9 cellular contexts compared by ENCODE assay signal in the genomic region with DNA sequence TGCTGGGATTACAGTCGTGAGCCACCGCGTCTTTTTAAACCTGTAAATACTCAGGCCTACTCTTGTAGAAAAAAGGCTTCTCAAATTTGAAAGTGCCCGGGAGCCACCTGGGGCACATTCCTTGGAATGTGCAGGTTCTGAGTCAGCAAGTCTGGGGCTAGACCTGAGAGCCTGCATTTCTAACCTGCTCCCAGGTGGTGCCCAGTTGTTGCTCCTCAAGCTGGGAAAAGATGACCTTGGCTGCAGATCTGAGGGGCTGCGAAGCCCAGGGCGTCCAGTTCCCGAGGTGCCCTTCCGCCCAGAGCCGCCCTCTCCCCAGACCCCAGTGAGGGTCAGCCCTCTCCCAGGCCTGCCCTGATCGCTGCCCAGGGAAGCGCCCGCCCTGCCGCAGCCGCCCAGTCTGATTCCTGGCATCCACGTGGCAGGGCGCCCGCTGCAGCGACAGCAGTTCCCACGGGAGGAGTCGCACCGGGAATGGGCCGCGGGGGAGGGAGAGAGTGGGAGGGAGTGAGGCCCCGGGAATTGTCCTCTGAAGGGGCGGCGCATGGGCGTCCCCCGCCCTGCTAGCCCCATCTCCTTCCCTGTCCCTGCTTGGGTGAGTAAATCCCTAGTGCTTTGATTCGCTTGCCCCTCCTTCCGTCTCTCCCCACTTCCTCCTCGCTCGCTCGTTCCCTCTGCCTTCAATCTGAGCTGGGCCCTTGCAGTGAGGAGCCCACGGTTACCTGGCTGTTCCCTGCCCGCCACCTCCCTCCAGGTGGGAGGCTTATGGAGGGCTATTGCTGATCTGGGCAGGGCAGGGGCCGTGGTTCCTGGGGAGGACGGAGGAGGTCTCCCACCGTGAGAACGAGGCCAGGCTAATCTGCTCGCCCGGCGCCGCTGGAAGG. TPM values are rescaled to one million over a fixed set of nuclear protein-coding genes. Genes with fewer than 3 reads are reported as not detected.
DNase-seq lines count a peak whose midpoint lies in the region; ATAC-seq and TF ChIP-seq lines count a peak whose summit lies in the region.
"Had no signal": no experiment of that assay in that cellular context is flagged by ENCODE, and none has a peak within 500 bp of the region (broad histone marks: within the 10 kb centered on the region; RNA-seq: fewer than 3 reads in every experiment).

No MANE protein-coding gene starts in this region.

- H4K91ac ChIP-seq in IMR-90 (ENCODE audit: insufficient read depth, low read depth, low read length), result peak overlapping the region; percentile 53

- H4K8ac ChIP-seq in IMR-90 (ENCODE audit: low read depth in 2 of 2, low read length in 2 of 2), result peak overlapping the region; percentile 69 to 96

- 22% methylated on average over 13 of the region's 43 CpGs; no CpG with 5 or more reads in 1 of the 2 experiments for WGBS in IMR-90 (ENCODE audit: extremely low coverage in 2 of 2, insufficient read length in 1 of 2), 2 experiments

- H2AK9ac ChIP-seq in IMR-90 (replicated peaks; ENCODE audit: low read depth, low read length, poor library complexity), result peak overlapping the region; percentile 70

- H3K36me3 ChIP-seq in ACC112 (ENCODE audit: insufficient read depth, low read length), result no peaks in the 10 kb centered on the region
- H3K36me3 ChIP-seq in IMR-90 (ENCODE audit: control insufficient read depth, insufficient read depth, low read length), result no peaks in the 10 kb centered on the region
- H3K36me3 ChIP-seq in colonic mucosa, result no peaks in the 10 kb centered on the region
- H3K36me3 ChIP-seq in tibial artery, result no peaks in the 10 kb centered on the region

- peak overlapping the region; percentile 87 for H3K4ac ChIP-seq in IMR-90 (ENCODE audit: low read depth, low read length)

- POLR2A ChIA-PET in IMR-90 (lab: Charles Lee; ENCODE audit: unreplicated experiment), result no interaction called here

- in situ Hi-C loops in IMR-90 (cut with MboI; ENCODE audit: low sequenced_read_pairs), result no loop called here

- H3K14ac ChIP-seq in IMR-90 (replicated peaks; ENCODE audit: low read depth, low read length), result peak overlapping the region; percentile 79

- H3K79me2 ChIP-seq in ACC112 (ENCODE audit: control insufficient read depth, insufficient read depth, low read length, unreplicated experiment), result no peaks in the 10 kb centered on the region

- no TSS peak for BruUV-seq in IMR-90 (replicated peaks; lab: Mats Ljungman, UMichigan)

- TF ChIP-seq POLR2A in IMR-90 (IDR thresholded peaks at IDR 0.05; ENCODE audit: low read depth, low read length), result no peak

- no peak for TF ChIP-seq RAD21 in IMR-90 (IDR thresholded peaks at IDR 0.05; ENCODE audit: low read length)

- peak overlapping the region; percentile 15; the same call in 1 of the 3 replicates for H2BK15ac ChIP-seq in IMR-90 (ENCODE audit: low read depth, low read length)

- H3K27ac ChIP-seq in ACC112 (ENCODE audit: low read depth, low read length), result no peak overlapping the region
- H3K27ac ChIP-seq in IMR-90 (ENCODE audit: insufficient read depth, low read length), result peak overlapping the region; percentile 2; the same call in 1 of the 2 replicates
- H3K27ac ChIP-seq in colonic mucosa, result peak overlapping the region; percentile 62
- peak overlapping the region; percentile 85 to 86 for H3K27ac ChIP-seq in tibial artery

- H3K4me1 ChIP-seq in ACC112 (ENCODE audit: control insufficient read depth, insufficient read depth, low read length, unreplicated experiment) (peaks cover 10% of the 10 kb centered on the region), IMR-90 (ENCODE audit: control insufficient read depth, insufficient read depth, low read length) (peaks cover 12% of the 10 kb centered on the region), colonic mucosa (peaks cover 4% of the 10 kb centered on the region), tibial artery (peaks cover 0 to 36% (median 30%) of the 10 kb centered on the region in 4 donors)

- H3K4me3 ChIP-seq in ACC112 (ENCODE audit: low read depth, low read length) (peak overlapping the region; percentile 65), IMR-90 (ENCODE audit: insufficient read depth, low read depth, low read length) (no peak overlapping the region), colonic mucosa (peak overlapping the region; percentile 8), tibial artery (peak overlapping the region; percentile 36 to 52)

- peak overlapping the region; percentile 43 for H2BK120ac ChIP-seq in IMR-90 (ENCODE audit: low read depth, low read length)

- no peaks in the 10 kb centered on the region for H4K20me1 ChIP-seq in IMR-90 (ENCODE audit: insufficient read depth, low read length)

- peak overlapping the region; percentile 76 for H4K5ac ChIP-seq in IMR-90 (ENCODE audit: low read depth, low read length)

- peak overlapping the region; percentile 61 for H3K4me2 ChIP-seq in IMR-90 (ENCODE audit: low read depth, low read length)

- H3K9me1 ChIP-seq in IMR-90 (ENCODE audit: insufficient read depth, low read length), result peaks cover 3% of the 10 kb centered on the region; the same call in 1 of the 2 replicates

- CTCF ChIA-PET in IMR-90 (lab: Yijun Ruan, JAX), result interaction anchor here (5.0 kb wide), 1 partner anchor 13 kb away, joined by 17 read pairs; no protein-coding TSS in a partner anchor

- H2AFZ ChIP-seq in ACC112 (ENCODE audit: low read length, unreplicated experiment) (peak overlapping the region; percentile 45), IMR-90 (replicated peaks; ENCODE audit: low read length, poor library complexity) (peak overlapping the region; percentile 94)

- H3K9ac ChIP-seq in IMR-90 (ENCODE audit: low read depth, low read length), result peak overlapping the region; percentile 30; the same call in 1 of the 2 replicates
- peak overlapping the region; percentile 61 to 79 for H3K9ac ChIP-seq in colonic mucosa (ENCODE audit: low read depth in 2 of 2, low read length in 2 of 2)

- no peaks in the 10 kb centered on the region for H3K79me1 ChIP-seq in IMR-90 (ENCODE audit: low read depth in 1 of 2, low read length in 2 of 2)

- peak overlapping the region; percentile 17 for H3K56ac ChIP-seq in IMR-90 (ENCODE audit: extremely low read depth, insufficient read depth, low read length)

- H3K18ac ChIP-seq in IMR-90 (ENCODE audit: low read depth, low read length), result peak overlapping the region; percentile 28; the same call in 1 of the 2 replicates

- ATAC-seq in IMR-90 (ENCODE audit: low read depth) (peak; percentile 91), HG02798 (IDR thresholded peaks at IDR 0.05; ENCODE audit: poor library complexity, unreplicated experiment) (no peak)

- TF ChIP-seq CTCF in IMR-90 (conservative IDR thresholded peaks at IDR 0.05; ENCODE audit: low read depth, low read length), result no peak
- TF ChIP-seq CTCF in colonic mucosa (IDR thresholded peaks at IDR 0.05), result no peak
- TF ChIP-seq CTCF in tibial artery (IDR thresholded peaks at IDR 0.05), result no peak

- H3K27me3 ChIP-seq in ACC112 (ENCODE audit: insufficient read depth, low read length) (no peaks in the 10 kb centered on the region), IMR-90 (ENCODE audit: control insufficient read depth, insufficient read depth, low read length) (no peaks in the 10 kb centered on the region), colonic mucosa (no peaks in the 10 kb centered on the region), tibial artery (no peaks in the 10 kb centered on the region)

- H3K23ac ChIP-seq in IMR-90 (ENCODE audit: low read depth, low read length), result peak overlapping the region; percentile 95; the same call in 1 of the 2 replicates

- H3K9me3 ChIP-seq in IMR-90 (ENCODE audit: control insufficient read depth, insufficient read depth, low read length) (no peaks in the 10 kb centered on the region), colonic mucosa (no peaks in the 10 kb centered on the region), tibial artery (no peaks in the 10 kb centered on the region)

- peak overlapping the region; percentile 62 for H2BK20ac ChIP-seq in IMR-90 (ENCODE audit: low read depth, low read length)

- intact Hi-C loops in IMR-90 (cut with micrococcal nuclease), result no loop called here
- intact Hi-C loops in colonic mucosa (cut with DNase I), result no loop called here
- intact Hi-C loops in tibial artery (cut with DNase I; ENCODE audit: low total_unique reads), result loop anchor here (5.0 kb wide), 1 partner anchor 34 kb away; no protein-coding TSS in a partner anchor

- peak overlapping the region; percentile 16 for H2BK5ac ChIP-seq in IMR-90 (ENCODE audit: low read depth, low read length, poor library complexity, severe bottlenecking)

- dilution Hi-C loops in IMR-90 (cut with HindIII; ENCODE audit: low sequenced_read_pairs, unreplicated experiment), result no loop called here

- peak overlapping the region; percentile 77 for H2AK5ac ChIP-seq in IMR-90 (ENCODE audit: low read depth, low read length)

- DNase-seq in IMR-90 (peak; percentile 67), colonic mucosa (peak; percentile 89), left kidney (ENCODE audit: low read depth, low spot score) (peak; percentile 93), tibial artery (peak; percentile 76 to 95), AML-193 (lab: John Stamatoyannopoulos, UW) (no peak), mesenteric fat pad (ENCODE audit: low spot score) (no peak)

TF ChIP-seq in IMR-90, 13 proteins besides CTCF, POLR2A, EP300 and RAD21:
- TF ChIP-seq CEBPB (IDR thresholded peaks at IDR 0.05; ENCODE audit: low read depth, low read length), result no peak
- peak; percentile 46; the same call in 1 of the 2 replicates for TF ChIP-seq MXI1 (IDR thresholded peaks at IDR 0.05; ENCODE audit: borderline replicate concordance, low read depth, low read length)
- peak; percentile 75; the same call in 1 of the 2 replicates for TF ChIP-seq MAZ (IDR thresholded peaks at IDR 0.05; ENCODE audit: borderline replicate concordance, low read depth, low read length)

RNA-seq across cellular contexts. Expression of gene TENT5B, which starts 18.8 kb away (rescaled TPM):
- total RNA-seq in IMR-90 (2012; rRNA removed), result 11.1 and 11.7 TPM in 2 replicates
- polyA plus RNA-seq in IMR-90 (2012; rRNA removed), result 7.3 and 8.2 TPM in 2 replicates
- 7.3 and 9.8 TPM in 2 replicates for polyA plus RNA-seq in IMR-90 (2012; cell fraction: cytosol; rRNA removed)
- 1.8 and 6.6 TPM in 2 replicates for polyA plus RNA-seq in IMR-90 (2012; cell fraction: nucleus; rRNA removed; ENCODE audit: low replicate concordance)
- total RNA-seq in colonic mucosa, result 1 to 10 TPM; 1.0 to 3.8 TPM
- 3.3 TPM for total RNA-seq in mesenteric fat pad
- total RNA-seq: activated CD8-positive, alpha-beta memory T cell treated with anti-CD3 and anti-CD28 coated beads for 36 hours had no signal

RNA-seq across cellular contexts. Expression of gene TRNP1, which starts 38.0 kb away (rescaled TPM):
- total RNA-seq in IMR-90 (2012; rRNA removed) (68.6 and 91.6 TPM in 2 replicates), colonic mucosa (1 to 10 TPM; 2.5 to 2.7 TPM), mesenteric fat pad (1.7 TPM)
- polyA plus RNA-seq in IMR-90 (2012; rRNA removed), result 63.3 and 76.8 TPM in 2 replicates
- 157 and 222 TPM in 2 replicates for polyA plus RNA-seq in IMR-90 (2012; cell fraction: cytosol; rRNA removed)
- 65.3 and 116 TPM in 2 replicates for polyA plus RNA-seq in IMR-90 (2012; cell fraction: nucleus; rRNA removed; ENCODE audit: low replicate concordance)

Comparison
In these comparisons a context has a peak if more than half of its experiments do, and no peak if none do; other contexts are left out.
1. DNase-seq: peak in IMR-90 (single experiment), colonic mucosa (single experiment), left kidney (single experiment) and tibial artery (2 of 2); none in AML-193 (0 of 2) and mesenteric fat pad (single experiment).
2. RNA of gene TRNP1, which starts 38.0 kb away (total RNA-seq): 68.6 to 91.6 TPM in IMR-90; 2.5 to 2.7 TPM in colonic mucosa and 1.7 TPM in mesenteric fat pad (single experiment); every median in the first group is over 10 times any median in the second.